ENCODE assay signal across 26 cellular contexts in genomic region chr10:63537511-63537910, GRCh38. TPM values are rescaled to one million over a fixed set of nuclear protein-coding genes. Genes with fewer than 3 reads are reported as not detected.
DNase-seq lines count a peak whose midpoint lies in the region; ATAC-seq, FAIRE-seq and TF ChIP-seq lines count a peak whose summit lies in the region.
"Had no signal": no experiment of that assay in that cellular context is flagged by ENCODE, and none has a peak within 500 bp of the region (broad histone marks: within the 10 kb centered on the region; RNA-seq: fewer than 3 reads in every experiment).

No MANE protein-coding gene starts in this region.

- H3K4me2 ChIP-seq in GM23338 (no peak overlapping the region), hepatocyte (no peak overlapping the region)
- H3K4me2 ChIP-seq: A549, BLaER1 had no signal

- H2AFZ ChIP-seq in GM23338 = no peak overlapping the region
- H2AFZ ChIP-seq in hepatocyte = no peak overlapping the region

- no peak overlapping the region for H3K4me3 ChIP-seq in WERI-Rb-1 (ENCODE audit: low read depth, low read length)
- no peak overlapping the region for H3K4me3 ChIP-seq in GM23338
- H3K4me3 ChIP-seq in hepatocyte = no peak overlapping the region
- H3K4me3 ChIP-seq: A549, BLaER1, right lobe of liver, suprapubic skin had no signal

- no peaks in the 10 kb centered on the region for H3K36me3 Mint-ChIP-seq in GM23338 (ENCODE audit: low read depth)
- H3K36me3 Mint-ChIP-seq: naive B cell had no signal

- no peaks in the 10 kb centered on the region for H3K9me2 ChIP-seq in GM23338 (ENCODE audit: insufficient read depth)
- no peaks in the 10 kb centered on the region for H3K9me2 ChIP-seq in hepatocyte (replicated peaks; ENCODE audit: insufficient read depth)

- no peak for FAIRE-seq in D721Med (lab: Jason Lieb, UNC)
- FAIRE-seq: A549, G401.6, RCC 7860 had no signal

- H3K4me3 Mint-ChIP-seq in GM23338 = no peak overlapping the region
- H3K4me3 Mint-ChIP-seq: activated naive CD4-positive, alpha-beta T cell treated with anti-CD3 and anti-CD28 coated beads, Interleukin-2, amount 10 ng/mL, durations not matched to agents 7 days and 5 days; activated T-cell treated with anti-CD3 and anti-CD28 coated beads, Interleukin-2, amount 50 U/mL, for 4 hours; naive B cell had no signal

- H3K9me3 Mint-ChIP-seq in GM23338 = no peaks in the 10 kb centered on the region
- H3K9me3 Mint-ChIP-seq: activated naive CD4-positive, alpha-beta T cell treated with anti-CD3 and anti-CD28 coated beads, Interleukin-2, amount 10 ng/mL, durations not matched to agents 7 days and 5 days; activated T-cell treated with anti-CD3 and anti-CD28 coated beads, Interleukin-2, amount 50 U/mL, for 4 hours; naive B cell had no signal

- H3K36me3 ChIP-seq in WERI-Rb-1 (no peaks in the 10 kb centered on the region), GM23338 (ENCODE audit: insufficient read depth) (no peaks in the 10 kb centered on the region), hepatocyte (replicated peaks; ENCODE audit: insufficient read depth, low read depth) (no peaks in the 10 kb centered on the region)
- H3K36me3 ChIP-seq: BLaER1, right lobe of liver, suprapubic skin had no signal

- TF ChIP-seq CTCF in WERI-Rb-1 (IDR thresholded peaks at IDR 0.05; ENCODE audit: low read depth, low read length) = no peak
- no peak for TF ChIP-seq CTCF in GM23338 (conservative IDR thresholded peaks at IDR 0.05; ENCODE audit: low read depth in 2 of 2)
- TF ChIP-seq CTCF in D721Med (IDR thresholded peaks at IDR 0.05; ENCODE audit: insufficient read depth, missing control alignments) = no peak
- TF ChIP-seq CTCF in hepatocyte (IDR thresholded peaks at IDR 0.05; ENCODE audit: poor library complexity) = no peak

- H3K27me3 ChIP-seq in WERI-Rb-1 (ENCODE audit: insufficient read depth, low read depth, severe bottlenecking) = no peaks in the 10 kb centered on the region
- no peaks in the 10 kb centered on the region for H3K27me3 ChIP-seq in GM23338 (ENCODE audit: insufficient read depth)
- H3K27me3 ChIP-seq in hepatocyte = no peaks in the 10 kb centered on the region
- H3K27me3 ChIP-seq: BLaER1, right lobe of liver, suprapubic skin had no signal

- no peak for ATAC-seq in GM23338
- ATAC-seq: A549; activated T-cell treated with anti-CD3 and anti-CD28 coated beads, Interleukin-2, amount 50 U/mL, for 4 hours; right lobe of liver; SK-N-SH treated with all-trans-retinoic acid at 6 μM for 48 hours had no signal

- WGBS in hepatocyte (ENCODE audit: low lambda C conversion rate, missing lambda C conversion rate) = 90% methylated on average over 3 of the region's 3 CpGs

- intact Hi-C loops in head of caudate nucleus (cut with DNase I) = no loop called here

- H3K79me2 ChIP-seq in GM23338 (replicated peaks; ENCODE audit: insufficient read depth) (peaks cover 95% of the 10 kb centered on the region), hepatocyte (peaks cover 80% of the 10 kb centered on the region)

- H4K20me1 ChIP-seq in GM23338 (replicated peaks; ENCODE audit: insufficient read depth) (peaks cover 11% of the 10 kb centered on the region; the same call in 1 of the 2 replicates), hepatocyte (ENCODE audit: insufficient read depth, poor library complexity, severe bottlenecking) (no peaks in the 10 kb centered on the region)

- H3K9me3 ChIP-seq in WERI-Rb-1 (ENCODE audit: severe bottlenecking) (no peaks in the 10 kb centered on the region), hepatocyte (ENCODE audit: low read depth) (no peaks in the 10 kb centered on the region)
- H3K9me3 ChIP-seq: A549, right lobe of liver, suprapubic skin had no signal

- no peak overlapping the region for H3K27ac Mint-ChIP-seq in GM23338
- H3K27ac Mint-ChIP-seq: activated naive CD4-positive, alpha-beta T cell treated with anti-CD3 and anti-CD28 coated beads, Interleukin-2, amount 10 ng/mL, durations not matched to agents 7 days and 5 days had no signal

- peak; percentile 3 for DNase-seq in COLO668 (lab: John Stamatoyannopoulos, UW; ENCODE audit: unreplicated experiment)
- DNase-seq in NCI-H2171 (lab: John Stamatoyannopoulos, UW) = peak; percentile 59
- peak; percentile 88 for DNase-seq in WERI-Rb-1
- DNase-seq in glomerular visceral epithelial cell (ENCODE audit: extremely low spot score) = peak; percentile 29
- DNase-seq in GM23338 (ENCODE audit: low spot score) = no peak
- no peak for DNase-seq in D721Med (ENCODE audit: insufficient read length, low spot score)
- no peak for DNase-seq in hepatocyte (ENCODE audit: low spot score)
- no peak for DNase-seq in head of caudate nucleus
- DNase-seq: activated CD4-positive, CD25-positive, alpha-beta regulatory T cell treated with anti-CD3 and anti-CD28 coated beads, Interleukin-2, amount 50 U/mL, for 72 hours; activated CD8-positive, alpha-beta memory T cell treated with anti-CD3 and anti-CD28 coated beads for 24 hours; activated naive CD4-positive, alpha-beta T cell treated with anti-CD3 and anti-CD28 coated beads, Interleukin-2, amount 10 ng/mL, durations not matched to agents 7 days and 5 days; activated T-cell treated with anti-CD3 and anti-CD28 coated beads, Interleukin-2, amount 50 U/mL, for 4 hours; effector memory CD4-positive, alpha-beta T cell; Karpas-422; mammary epithelial cell; naive B cell; NCI-H1048; NCI-H2081; NK-92 treated with Interleukin-12 subunit alpha and Interleukin-12 subunit beta, amount 100 ng/mL, for 24 hours; right lobe of liver had no signal

- peak overlapping the region; percentile 72 for H3K27ac ChIP-seq in WERI-Rb-1
- H3K27ac ChIP-seq in GM23338 (ENCODE audit: low read depth) = no peak overlapping the region
- no peak overlapping the region for H3K27ac ChIP-seq in hepatocyte
- H3K27ac ChIP-seq: A549, BLaER1, right lobe of liver, suprapubic skin had no signal

- no peaks in the 10 kb centered on the region for H3F3A ChIP-seq in GM23338 (replicated peaks; ENCODE audit: low read depth)

- H3K4me1 Mint-ChIP-seq in GM23338 = 0 out of 3 replicates have a peak, but pooled peaks cover 4% of the 10 kb centered on the region
- H3K4me1 Mint-ChIP-seq: naive B cell had no signal

- no peaks in the 10 kb centered on the region for H3K27me3 Mint-ChIP-seq in GM23338 (ENCODE audit: insufficient read depth, low read depth, poor library complexity)
- H3K27me3 Mint-ChIP-seq: activated naive CD4-positive, alpha-beta T cell treated with anti-CD3 and anti-CD28 coated beads, Interleukin-2, amount 10 ng/mL, durations not matched to agents 7 days and 5 days; naive B cell had no signal

- H3K4me1 ChIP-seq in GM23338 (ENCODE audit: insufficient read depth) (no peaks in the 10 kb centered on the region), hepatocyte (ENCODE audit: insufficient read depth) (no peaks in the 10 kb centered on the region)
- H3K4me1 ChIP-seq: right lobe of liver, suprapubic skin had no signal

TF ChIP-seq in GM23338, 12 proteins besides CTCF, POLR2A, EP300 and RAD21:
- TF ChIP-seq NANOG (IDR thresholded peaks at IDR 0.05; ENCODE audit: borderline replicate concordance) (no peak), EZH2 (IDR thresholded peaks at IDR 0.05; ENCODE audit: low read depth, unreplicated experiment) (no peak)

RNA-seq across cellular contexts. Expression of gene REEP3, which starts 16.3 kb away (rescaled TPM):
- total RNA-seq in GM23338 (2014; rRNA removed; shearing (Covaris generic)) = 29.5 and 31.9 TPM in 2 replicates
- polyA plus RNA-seq in GM23338 (2016; fragmentation: Nextera tagmentation; extraction: Ambion mirVana) (47.2 and 48.7 TPM in 2 replicates), hepatocyte (38.8 and 43.1 TPM in 2 replicates)
- total RNA-seq in hepatocyte = 49.6 and 73.6 TPM in 2 replicates

Comparison
In these comparisons a context has a peak if more than half of its experiments do, and no peak if none do; other contexts are left out.
1. DNase-seq: peak in COLO668 (single experiment), NCI-H2171 (single experiment), WERI-Rb-1 (single experiment) and glomerular visceral epithelial cell (single experiment); none in GM23338 (single experiment), D721Med (single experiment), hepatocyte (single experiment) and head of caudate nucleus (0 of 42).